ENCODE assay signal across 25 cellular contexts in genomic region chr3:111156506-111156905, GRCh38.
DNase-seq lines count a peak whose midpoint lies in the region; ATAC-seq and TF ChIP-seq lines count a peak whose summit lies in the region.
"Had no signal": no experiment of that assay in that cellular context is flagged by ENCODE, and none has a peak within 500 bp of the region (broad histone marks: within the 10 kb centered on the region; RNA-seq: fewer than 3 reads in every experiment).

No MANE protein-coding gene starts in this region.

- H3K9ac ChIP-seq in IMR-90 (ENCODE audit: low read depth, low read length) (no peak overlapping the region), mesenchymal stem cell (ENCODE audit: low read length) (no peak overlapping the region)
- H3K9ac ChIP-seq: BLaER1 treated with 17β-estradiol and CSF1 and Interleukin-3, amounts not matched to agents 10 nM and 100 nM had no signal

- H2AK9ac ChIP-seq in IMR-90 (replicated peaks; ENCODE audit: low read depth, low read length, poor library complexity), result no peak overlapping the region

- no peak for DNase-seq in IMR-90
- DNase-seq in astrocyte of the hippocampus (ENCODE audit: low read depth, low spot score), result peak; percentile 73
- DNase-seq in iris pigment epithelial cell (ENCODE audit: low read depth), result peak; percentile 26
- no peak for DNase-seq in NCI-H2107 (lab: John Stamatoyannopoulos, UW)
- no peak for DNase-seq in mesenchymal stem cell
- no peak for DNase-seq in DMS53 (lab: John Stamatoyannopoulos, UW)
- DNase-seq: AML-193; CD4-positive, alpha-beta T cell; DMS79; GF-D8; NCI-H1092; NCI-H1417 treated with DMSO at 0.1 percent for 48 hours; NCI-H1694 treated with DMSO at 0.1 percent for 48 hours; NCI-H2081; NCI-H2171; NCI-H446; NCI-H526; NCI-H82; NK-92 treated with Interleukin-12 subunit alpha and Interleukin-12 subunit beta, amount 100 ng/mL, for 24 hours; PC-3 had no signal

- CTCF ChIA-PET in IMR-90 (lab: Yijun Ruan, JAX), result no interaction called here

- H3K18ac ChIP-seq in IMR-90 (ENCODE audit: low read depth, low read length) (peak overlapping the region; percentile 13; the same call in 1 of the 2 replicates), mesenchymal stem cell (ENCODE audit: low read depth in 1 of 2, low read length in 2 of 2) (no peak overlapping the region)

- H2AK5ac ChIP-seq in IMR-90 (ENCODE audit: low read depth, low read length) (no peak overlapping the region), mesenchymal stem cell (ENCODE audit: low read length, severe bottlenecking) (no peak overlapping the region)

- H2BK5ac ChIP-seq in IMR-90 (ENCODE audit: low read depth, low read length, poor library complexity, severe bottlenecking) (peak overlapping the region; percentile 1), mesenchymal stem cell (ENCODE audit: low read depth, low read length, poor library complexity, severe bottlenecking) (no peak overlapping the region)

- H2BK120ac ChIP-seq in IMR-90 (ENCODE audit: low read depth, low read length) (no peak overlapping the region), mesenchymal stem cell (ENCODE audit: low read depth, low read length) (no peak overlapping the region)

- no peaks in the 10 kb centered on the region for H3K4me1 ChIP-seq in IMR-90 (ENCODE audit: control insufficient read depth, insufficient read depth, low read length)
- H3K4me1 ChIP-seq in mesenchymal stem cell (ENCODE audit: control insufficient read depth, insufficient read depth, low read depth, low read length), result no peaks in the 10 kb centered on the region
- H3K4me1 ChIP-seq: BLaER1 treated with 17β-estradiol and CSF1 and Interleukin-3, amounts not matched to agents 10 nM and 100 nM had no signal

- no peak overlapping the region for H4K8ac ChIP-seq in IMR-90 (ENCODE audit: low read depth in 2 of 2, low read length in 2 of 2)
- H4K8ac ChIP-seq in mesenchymal stem cell (ENCODE audit: low read length), result no peak overlapping the region

- H3K56ac ChIP-seq in IMR-90 (ENCODE audit: extremely low read depth, insufficient read depth, low read length), result no peak overlapping the region

- in situ Hi-C loops in IMR-90 (cut with MboI; ENCODE audit: low sequenced_read_pairs), result no loop called here

- no peak overlapping the region for H3K4me3 ChIP-seq in IMR-90 (ENCODE audit: insufficient read depth, low read depth, low read length)
- H3K4me3 ChIP-seq in mesenchymal stem cell (ENCODE audit: insufficient read depth in 1 of 2, low read depth in 1 of 2, low read length in 2 of 2), result no peak overlapping the region
- H3K4me3 ChIP-seq: BLaER1 treated with 17β-estradiol and CSF1 and Interleukin-3, amounts not matched to agents 10 nM and 100 nM had no signal

- no peaks in the 10 kb centered on the region; the same call in 1 of the 2 replicates for H4K20me1 ChIP-seq in IMR-90 (ENCODE audit: insufficient read depth, low read length)
- H4K20me1 ChIP-seq: BLaER1 treated with 17β-estradiol and CSF1 and Interleukin-3, amounts not matched to agents 10 nM and 100 nM had no signal

- TF ChIP-seq RAD21 in IMR-90 (IDR thresholded peaks at IDR 0.05; ENCODE audit: low read length), result no peak

- dilution Hi-C loops in IMR-90 (cut with HindIII; ENCODE audit: low sequenced_read_pairs, unreplicated experiment), result no loop called here

- no peak overlapping the region for H3K23ac ChIP-seq in IMR-90 (ENCODE audit: low read depth, low read length)
- no peak overlapping the region for H3K23ac ChIP-seq in mesenchymal stem cell (ENCODE audit: low read length in 2 of 2)

- 0 out of 2 replicates have a peak, but pooled peaks cover 4% of the 10 kb centered on the region for H3K9me1 ChIP-seq in IMR-90 (ENCODE audit: insufficient read depth, low read length)

- H3K9me3 ChIP-seq in IMR-90 (ENCODE audit: control insufficient read depth, insufficient read depth, low read length), result no peaks in the 10 kb centered on the region
- no peaks in the 10 kb centered on the region for H3K9me3 ChIP-seq in mesenchymal stem cell (ENCODE audit: control insufficient read depth, low read length)
- H3K9me3 ChIP-seq: BLaER1 treated with 17β-estradiol and CSF1 and Interleukin-3, amounts not matched to agents 10 nM and 100 nM had no signal

- H3K27me3 ChIP-seq in IMR-90 (ENCODE audit: control insufficient read depth, insufficient read depth, low read length), result no peaks in the 10 kb centered on the region
- H3K27me3 ChIP-seq in mesenchymal stem cell (ENCODE audit: control insufficient read depth in 1 of 2, insufficient read depth in 1 of 2, low read length in 2 of 2), result no peaks in the 10 kb centered on the region
- H3K27me3 ChIP-seq: BLaER1 treated with 17β-estradiol and CSF1 and Interleukin-3, amounts not matched to agents 10 nM and 100 nM had no signal

- H3K4me2 ChIP-seq in IMR-90 (ENCODE audit: low read depth, low read length) (no peak overlapping the region), mesenchymal stem cell (ENCODE audit: low read length, poor library complexity, severe bottlenecking) (no peak overlapping the region)
- H3K4me2 ChIP-seq: BLaER1 treated with 17β-estradiol and CSF1 and Interleukin-3, amounts not matched to agents 10 nM and 100 nM had no signal

- H3K14ac ChIP-seq in IMR-90 (replicated peaks; ENCODE audit: low read depth, low read length) (no peak overlapping the region), mesenchymal stem cell (ENCODE audit: low read length in 2 of 2) (no peak overlapping the region)

- H3K27ac ChIP-seq in IMR-90 (ENCODE audit: insufficient read depth, low read length), result no peak overlapping the region
- H3K27ac ChIP-seq in mesenchymal stem cell (ENCODE audit: low read length, poor library complexity, severe bottlenecking), result no peak overlapping the region
- H3K27ac ChIP-seq: BLaER1 treated with 17β-estradiol and CSF1 and Interleukin-3, amounts not matched to agents 10 nM and 100 nM; HL-60 had no signal

- no peak overlapping the region for H2AFZ ChIP-seq in IMR-90 (replicated peaks; ENCODE audit: low read length, poor library complexity)
- no peak overlapping the region for H2AFZ ChIP-seq in mesenchymal stem cell (ENCODE audit: low read depth, low read length)

- H3K36me3 ChIP-seq in IMR-90 (ENCODE audit: control insufficient read depth, insufficient read depth, low read length) (peaks cover 13% of the 10 kb centered on the region), mesenchymal stem cell (ENCODE audit: control insufficient read depth in 1 of 2, insufficient read depth in 2 of 2, low read depth in 1 of 2, low read length in 2 of 2) (peaks cover 7 to 29% of the 10 kb centered on the region in 2 experiments)
- H3K36me3 ChIP-seq: BLaER1 treated with 17β-estradiol and CSF1 and Interleukin-3, amounts not matched to agents 10 nM and 100 nM had no signal

- BruUV-seq in IMR-90 (replicated peaks; lab: Mats Ljungman, UMichigan), result no TSS peak

- H3K4ac ChIP-seq in IMR-90 (ENCODE audit: low read depth, low read length) (no peak overlapping the region), mesenchymal stem cell (ENCODE audit: low read depth in 1 of 2, low read length in 2 of 2) (no peak overlapping the region)

- WGBS in IMR-90 (ENCODE audit: extremely low coverage in 2 of 2, insufficient read length in 1 of 2), 2 experiments, result no CpG with 5 or more reads among the region's 2 CpGs
- 97% methylated on average over 2 of the region's 2 CpGs for WGBS in mesenchymal stem cell

- ATAC-seq in IMR-90 (ENCODE audit: low read depth) (no peak), GM18517 (IDR thresholded peaks at IDR 0.05; ENCODE audit: unreplicated experiment) (no peak)
- ATAC-seq: HCT116, PC-3, SK-N-SH treated with all-trans-retinoic acid at 6 μM for 48 hours had no signal

- H3K79me1 ChIP-seq in IMR-90 (ENCODE audit: low read depth in 1 of 2, low read length in 2 of 2), result peaks cover 5 to 20% of the 10 kb centered on the region in 2 experiments; a peak in 3 of 4 replicates
- peaks cover 5% of the 10 kb centered on the region for H3K79me1 ChIP-seq in mesenchymal stem cell (replicated peaks; ENCODE audit: low read length, poor library complexity, severe bottlenecking)

- intact Hi-C loops in IMR-90 (cut with micrococcal nuclease), result no loop called here

- POLR2A ChIA-PET in IMR-90 (lab: Charles Lee; ENCODE audit: unreplicated experiment), result no interaction called here

- TF ChIP-seq CTCF in IMR-90 (conservative IDR thresholded peaks at IDR 0.05; ENCODE audit: low read depth, low read length), result no peak

- H2BK20ac ChIP-seq in IMR-90 (ENCODE audit: low read depth, low read length), result no peak overlapping the region

- H2BK12ac ChIP-seq in mesenchymal stem cell (ENCODE audit: low read length in 2 of 2), result no peak overlapping the region

- H4K91ac ChIP-seq in IMR-90 (ENCODE audit: insufficient read depth, low read depth, low read length), result no peak overlapping the region
- H4K91ac ChIP-seq in mesenchymal stem cell (ENCODE audit: low read length), result no peak overlapping the region

- no peak overlapping the region for H4K5ac ChIP-seq in IMR-90 (ENCODE audit: low read depth, low read length)

- no peak for TF ChIP-seq POLR2A in IMR-90 (IDR thresholded peaks at IDR 0.05; ENCODE audit: low read depth, low read length)

- no peak overlapping the region for H2BK15ac ChIP-seq in IMR-90 (ENCODE audit: low read depth, low read length)
- H2BK15ac ChIP-seq in mesenchymal stem cell (ENCODE audit: low read depth, poor library complexity, severe bottlenecking), result no peak overlapping the region

TF ChIP-seq in IMR-90, 13 proteins besides CTCF, POLR2A, EP300 and RAD21:
- TF ChIP-seq ELK1 (IDR thresholded peaks at IDR 0.05; ENCODE audit: borderline replicate concordance, low read depth, low read length), result no peak
- TF ChIP-seq USF2 (IDR thresholded peaks at IDR 0.05; ENCODE audit: low read depth, low read length), result no peak
- TF ChIP-seq MAFK (IDR thresholded peaks at IDR 0.05; ENCODE audit: low read depth, low read length), result no peak
- TF ChIP-seq CHD1 (IDR thresholded peaks at IDR 0.05; ENCODE audit: low read depth, low read length), result no peak
- TF ChIP-seq CEBPB (IDR thresholded peaks at IDR 0.05; ENCODE audit: low read depth, low read length), result no peak

Comparison
In these comparisons a context has a peak if more than half of its experiments do, and no peak if none do; other contexts are left out.
1. DNase-seq: peak in astrocyte of the hippocampus (single experiment) and iris pigment epithelial cell (single experiment); none in IMR-90 (single experiment), NCI-H2107 (single experiment), mesenchymal stem cell (single experiment) and DMS53 (single experiment).